8 cellular contexts compared by ENCODE assay signal in the genomic region with DNA sequence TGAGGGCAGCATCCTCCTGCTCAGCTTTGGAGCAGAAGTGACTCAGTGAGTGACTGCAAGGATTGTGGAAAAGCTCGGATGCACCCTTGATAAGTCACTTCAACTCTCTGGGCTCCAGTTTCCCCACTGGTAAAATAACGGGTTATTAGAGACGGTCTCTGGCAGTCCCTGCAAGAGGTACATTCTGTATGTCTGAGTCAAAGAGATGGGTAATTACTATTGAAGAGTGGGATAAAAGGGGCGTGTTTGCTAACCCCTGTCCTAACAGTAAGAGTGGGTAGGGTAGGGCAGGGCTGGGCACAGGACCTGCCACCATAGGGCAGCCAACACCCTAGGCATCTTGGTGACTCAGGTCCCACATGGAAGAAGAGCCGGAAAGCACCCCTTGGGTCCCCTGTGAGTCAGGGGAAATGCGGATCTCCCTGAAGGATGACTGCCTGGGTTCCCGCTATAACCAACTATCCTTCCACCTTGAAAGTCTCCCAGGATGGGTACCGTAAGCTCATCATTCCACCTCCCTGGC. TPM values are rescaled to one million over a fixed set of nuclear protein-coding genes. Genes with fewer than 3 reads are reported as not detected.
DNase-seq lines count a peak whose midpoint lies in the region; ATAC-seq and TF ChIP-seq lines count a peak whose summit lies in the region.

No MANE protein-coding gene starts in this region.

- no peak overlapping the region; the same call in 1 of the 2 replicates for H3K4me3 Mint-ChIP-seq in WTC11
- peak overlapping the region; percentile 11 for H3K4me3 Mint-ChIP-seq in glutamatergic neuron (ENCODE audit: unreplicated experiment)
- peak overlapping the region; percentile 76 for H3K4me3 Mint-ChIP-seq in stimulated activated effector memory CD8-positive, alpha-beta T cell treated with anti-CD3 and anti-CD28 coated beads, Interleukin-12 subunit alpha, Interleukin-12 subunit beta, amount 100 ng/mL, for 72 hours

- CTCF ChIA-PET in HEK293 (lab: Yijun Ruan, JAX), result interaction anchor here (1.0 to 4.0 kb wide), 4 partner anchors 11 to 158 kb away, joined by 3 to 30 read pairs (median 11); no protein-coding TSS in a partner anchor
- CTCF ChIA-PET in WTC11 (lab: Charles Lee), result interaction anchor here (0.6 to 11.8 kb wide), 9 partner anchors 9 to 233 kb away, joined by 3 to 311 read pairs (median 8); partner anchors contain the start of genes AHNAK and EEF1G

- H3K4me3 ChIP-seq in HEK293 (ENCODE audit: low read depth, low read length), result no peak overlapping the region

- peaks cover 7 to 26% of the 10 kb centered on the region in 2 experiments; a peak in 2 of 3 replicates for H3K36me3 ChIP-seq in HEK293 (ENCODE audit: control insufficient read depth in 2 of 2, insufficient read depth in 1 of 2, low read length in 2 of 2)

- H3K36me3 Mint-ChIP-seq in WTC11 (peaks cover 17% of the 10 kb centered on the region), glutamatergic neuron (ENCODE audit: unreplicated experiment) (no peaks in the 10 kb centered on the region)
- H3K36me3 Mint-ChIP-seq in stimulated activated effector memory CD8-positive, alpha-beta T cell treated with anti-CD3 and anti-CD28 coated beads, Interleukin-12 subunit alpha, Interleukin-12 subunit beta, amount 100 ng/mL, for 72 hours, result peaks cover 58% of the 10 kb centered on the region

- POLR2A ChIA-PET in HEK293 (lab: Yijun Ruan, JAX) (interaction anchor here (0.6 to 5.7 kb wide), 9 partner anchors 8 to 288 kb away, joined by 3 to 53 read pairs (median 5); partner anchors contain the start of genes AHNAK, B3GAT3, C11orf98 and CSKMT), WTC11 (lab: Charles Lee) (interaction anchor here (1.1 to 3.4 kb wide), 5 partner anchors 11 to 159 kb away, joined by 4 to 18 read pairs (median 9); partner anchors contain the start of genes C11orf98, CSKMT and TUT1)

- TF ChIP-seq CTCF in HEK293 (tag by site-specific recombination; IDR thresholded peaks at IDR 0.05), result no peak
- TF ChIP-seq CTCF in WTC11 (IDR thresholded peaks at IDR 0.05), result no peak
- TF ChIP-seq CTCF in glutamatergic neuron (IDR thresholded peaks at IDR 0.05; ENCODE audit: partially characterized antibody, unreplicated experiment), result no peak

- H3K27me3 Mint-ChIP-seq in WTC11 (ENCODE audit: low read depth) (peaks cover 20% of the 10 kb centered on the region), glutamatergic neuron (ENCODE audit: unreplicated experiment) (peaks cover 5% of the 10 kb centered on the region)

- H3K27ac ChIP-seq in HEK293 (ENCODE audit: extremely low read depth, low read depth, low read length), result no peak overlapping the region

- DNase-seq in WTC11 (ENCODE audit: low spot score), result no peak
- no peak for DNase-seq in glutamatergic neuron
- DNase-seq in stimulated activated effector memory CD8-positive, alpha-beta T cell treated with anti-CD3 and anti-CD28 coated beads, Interleukin-12 subunit alpha, Interleukin-12 subunit beta, amount 100 ng/mL, for 72 hours (ENCODE audit: low spot score in 2 of 2), result no peak
- DNase-seq in NCI-H2029 (lab: John Stamatoyannopoulos, UW), result no peak
- DNase-seq in occipital lobe (lab: John Stamatoyannopoulos, UW), result no peak
- no peak for DNase-seq in stimulated activated CD8-positive, alpha-beta memory T cell treated with anti-CD3 and anti-CD28 coated beads, Interleukin-4, amount 100 ng/mL, for 48 hours
- no peak for DNase-seq in NCI-H2029 treated with DMSO at 0.1 percent for 48 hours (lab: John Stamatoyannopoulos, UW)

- H3K9me3 Mint-ChIP-seq in WTC11 (no peaks in the 10 kb centered on the region), glutamatergic neuron (ENCODE audit: unreplicated experiment) (no peaks in the 10 kb centered on the region)
- H3K9me3 Mint-ChIP-seq in stimulated activated effector memory CD8-positive, alpha-beta T cell treated with anti-CD3 and anti-CD28 coated beads, Interleukin-12 subunit alpha, Interleukin-12 subunit beta, amount 100 ng/mL, for 72 hours, result no peaks in the 10 kb centered on the region

- H3K27ac Mint-ChIP-seq in WTC11 (peak overlapping the region; percentile 73), glutamatergic neuron (ENCODE audit: unreplicated experiment) (peak overlapping the region; percentile 40)
- peak overlapping the region; percentile 97 for H3K27ac Mint-ChIP-seq in stimulated activated effector memory CD8-positive, alpha-beta T cell treated with anti-CD3 and anti-CD28 coated beads, Interleukin-12 subunit alpha, Interleukin-12 subunit beta, amount 100 ng/mL, for 72 hours

- H3K9me3 ChIP-seq in HEK293 (ENCODE audit: control insufficient read depth, insufficient read depth, low read depth, low read length), result no peaks in the 10 kb centered on the region

- peaks cover 6% of the 10 kb centered on the region; the same call in 1 of the 2 replicates for H3K4me1 ChIP-seq in HEK293 (ENCODE audit: control insufficient read depth, insufficient read depth, low read length)

- H3K4me1 Mint-ChIP-seq in WTC11, result peaks cover 61% of the 10 kb centered on the region
- peaks cover 31% of the 10 kb centered on the region for H3K4me1 Mint-ChIP-seq in glutamatergic neuron (ENCODE audit: low read depth, unreplicated experiment)
- peaks cover 80% of the 10 kb centered on the region for H3K4me1 Mint-ChIP-seq in stimulated activated effector memory CD8-positive, alpha-beta T cell treated with anti-CD3 and anti-CD28 coated beads, Interleukin-12 subunit alpha, Interleukin-12 subunit beta, amount 100 ng/mL, for 72 hours

- no peak for ATAC-seq in WTC11
- ATAC-seq in stimulated activated effector memory CD8-positive, alpha-beta T cell treated with anti-CD3 and anti-CD28 coated beads, Interleukin-12 subunit alpha, Interleukin-12 subunit beta, amount 100 ng/mL, for 72 hours, result no peak

TF ChIP-seq in HEK293, 187 proteins besides CTCF, POLR2A, EP300 and RAD21:
- peak; percentile 17 for TF ChIP-seq ZBTB48 (tag by site-specific recombination; IDR thresholded peaks at IDR 0.05)
- TF ChIP-seq SP7 (tag by site-specific recombination; IDR thresholded peaks at IDR 0.05), result peak; percentile 76; the same call in 1 of the 2 replicates
- 0 out of 2 replicates have a peak, but pooled peaks have one; percentile 15 for TF ChIP-seq HIC1 (tag by site-specific recombination; IDR thresholded peaks at IDR 0.05)
- TF ChIP-seq ZNF221 (tag by site-specific recombination; IDR thresholded peaks at IDR 0.05; ENCODE audit: borderline replicate concordance), result no peak
- TF ChIP-seq ZNF184 (tag by site-specific recombination; IDR thresholded peaks at IDR 0.05), result no peak

TF ChIP-seq in WTC11, 78 proteins besides CTCF, POLR2A, EP300 and RAD21:
- TF ChIP-seq EMX1 (CRISPR knock-in tag; IDR thresholded peaks at IDR 0.05), result 0 out of 2 replicates have a peak, but pooled peaks have one; percentile 9
- TF ChIP-seq NR3C1 (CRISPR knock-in tag; conservative IDR thresholded peaks at IDR 0.05; ENCODE audit: low read depth), result no peak

RNA-seq across cellular contexts. Expression of gene AHNAK, which starts 7.3 kb away (rescaled TPM):
- total RNA-seq in WTC11 (2021), result 10.9 to 21.0 TPM (median 11.5 TPM) in 3 replicates
- 4.5 TPM for total RNA-seq in glutamatergic neuron (ENCODE audit: unreplicated experiment)
- 18.6 TPM for total RNA-seq in occipital lobe

RNA-seq across cellular contexts. Expression of gene EEF1G, which starts 19.8 kb away (rescaled TPM):
- total RNA-seq in WTC11 (2021) (1,667 to 1,857 TPM (median 1,846 TPM) in 3 replicates), glutamatergic neuron (ENCODE audit: unreplicated experiment) (928 TPM), occipital lobe (1,633 TPM)

RNA-seq across cellular contexts. Expression of gene TUT1, which starts 37.4 kb away (rescaled TPM):
- 35.3 to 40.0 TPM (median 37.3 TPM) in 3 replicates for total RNA-seq in WTC11 (2021)
- total RNA-seq in glutamatergic neuron (ENCODE audit: unreplicated experiment), result 29.7 TPM
- 4.5 TPM for total RNA-seq in occipital lobe

RNA-seq across cellular contexts. Expression of gene MTA2, which starts 47.8 kb away (rescaled TPM):
- total RNA-seq in WTC11 (2021) (101 to 115 TPM (median 103 TPM) in 3 replicates), glutamatergic neuron (ENCODE audit: unreplicated experiment) (172 TPM), occipital lobe (129 TPM)

RNA-seq across cellular contexts. Expression of gene EML3, which starts 58.7 kb away (rescaled TPM):
- total RNA-seq in WTC11 (2021) (45.5 to 54.7 TPM (median 51.1 TPM) in 3 replicates), glutamatergic neuron (ENCODE audit: unreplicated experiment) (26.7 TPM), occipital lobe (4.5 TPM)

Comparison
In these comparisons a context has a peak if more than half of its experiments do, and no peak if none do; other contexts are left out.
1. H3K27ac Mint-ChIP-seq: peak in every context shown above with its lines; median percentile 97 in stimulated activated effector memory CD8-positive, alpha-beta T cell treated with anti-CD3 and anti-CD28 coated beads, Interleukin-12 subunit alpha, Interleukin-12 subunit beta, amount 100 ng/mL, for 72 hours; 73 in WTC11; 40 in glutamatergic neuron.